Comparison of ENCODE assay signal across 11 cellular contexts in genomic region chr18:28086530-28087172, GRCh38.
DNase-seq lines count a peak whose midpoint lies in the region; ATAC-seq, FAIRE-seq and TF ChIP-seq lines count a peak whose summit lies in the region.
"Had no signal": no experiment of that assay in that cellular context is flagged by ENCODE, and none has a peak within 500 bp of the region (broad histone marks: within the 10 kb centered on the region; RNA-seq: fewer than 3 reads in every experiment).

No MANE protein-coding gene starts in this region.

- peaks cover 6% of the 10 kb centered on the region for H3K36me3 Mint-ChIP-seq in neural progenitor cell
- no peaks in the 10 kb centered on the region for H3K36me3 Mint-ChIP-seq in stimulated activated naive B cell treated with anti-CD40 and anti-IgM and Interleukin-4, amounts not matched to agents 10 μg/mL and 1 μg/mL and 100 μg/mL, for 72 hours
- H3K36me3 Mint-ChIP-seq: activated naive CD8-positive, alpha-beta T cell treated with anti-CD3 and anti-CD28 coated beads, Interleukin-2, amount 10 ng/mL, durations not matched to agents 7 days and 5 days had no signal

- WGBS in spleen, 5 donors = 79 to 87% (median 87%) methylated on average over 3 of the region's 3 CpGs

- intact Hi-C loops in spleen (cut with DNase I; ENCODE audit: low total_unique reads) = no loop called here

- H2AFZ ChIP-seq in neural progenitor cell (replicated peaks) = no peak overlapping the region

- TF ChIP-seq POLR2A in spleen (IDR thresholded peaks at IDR 0.05) = no peak

- no peak overlapping the region for H3K9ac ChIP-seq in neural progenitor cell
- H3K9ac ChIP-seq: KMS-11 had no signal

- peaks cover 79% of the 10 kb centered on the region for H3K4me1 Mint-ChIP-seq in neural progenitor cell
- no peaks in the 10 kb centered on the region for H3K4me1 Mint-ChIP-seq in stimulated activated naive B cell treated with anti-CD40 and anti-IgM and Interleukin-4, amounts not matched to agents 10 μg/mL and 1 μg/mL and 100 μg/mL, for 72 hours
- H3K4me1 Mint-ChIP-seq: activated CD4-positive, alpha-beta T cell treated with anti-CD3 and anti-CD28 coated beads, Interleukin-2, amount 10 ng/mL, durations not matched to agents 24 days and 14 days; activated naive CD8-positive, alpha-beta T cell treated with anti-CD3 and anti-CD28 coated beads, Interleukin-2, amount 10 ng/mL, durations not matched to agents 7 days and 5 days had no signal

- peak overlapping the region; percentile 34 for H3K4me3 Mint-ChIP-seq in neural progenitor cell
- H3K4me3 Mint-ChIP-seq in stimulated activated naive B cell treated with anti-CD40 and anti-IgM and Interleukin-4, amounts not matched to agents 10 μg/mL and 1 μg/mL and 100 μg/mL, for 72 hours = no peak overlapping the region
- H3K4me3 Mint-ChIP-seq: activated CD4-positive, alpha-beta T cell treated with anti-CD3 and anti-CD28 coated beads, Interleukin-2, amount 10 ng/mL, durations not matched to agents 24 days and 14 days; activated naive CD8-positive, alpha-beta T cell treated with anti-CD3 and anti-CD28 coated beads, Interleukin-2, amount 10 ng/mL, durations not matched to agents 7 days and 5 days had no signal

- peak overlapping the region; percentile 83 for H3K27ac ChIP-seq in neural progenitor cell
- no peak overlapping the region for H3K27ac ChIP-seq in spleen
- H3K27ac ChIP-seq: KMS-11 had no signal

- H3K9me3 ChIP-seq in neural progenitor cell (ENCODE audit: low read depth) (no peaks in the 10 kb centered on the region), spleen (no peaks in the 10 kb centered on the region)

- peak; percentile 17 for DNase-seq in ELR (ENCODE audit: low read depth)
- DNase-seq in frontal cortex (ENCODE audit: low spot score in 2 of 2) = peak; percentile 8 to 12
- peak; percentile 62 for DNase-seq in neural progenitor cell (ENCODE audit: low spot score)
- DNase-seq in spleen = no peak
- DNase-seq in stimulated activated naive B cell treated with anti-CD40 and anti-IgM and Interleukin-4, amounts not matched to agents 10 μg/mL and 1 μg/mL and 100 μg/mL, for 72 hours = no peak
- DNase-seq: activated CD4-positive, alpha-beta T cell treated with anti-CD3 and anti-CD28 coated beads, Interleukin-2, amount 10 ng/mL, durations not matched to agents 24 days and 14 days; activated naive CD8-positive, alpha-beta T cell treated with anti-CD3 and anti-CD28 coated beads, Interleukin-2, amount 10 ng/mL, durations not matched to agents 7 days and 5 days had no signal

- H3K4me1 ChIP-seq in neural progenitor cell = peaks cover 84% of the 10 kb centered on the region
- H3K4me1 ChIP-seq in spleen = no peaks in the 10 kb centered on the region

- H3K27me3 ChIP-seq in neural progenitor cell (no peaks in the 10 kb centered on the region), spleen (replicated peaks in 1 of 7) (no peaks in the 10 kb centered on the region)

- peaks cover 100% of the 10 kb centered on the region for H4K20me1 ChIP-seq in neural progenitor cell (ENCODE audit: low read depth)

- peak overlapping the region; percentile 89 for H3K27ac Mint-ChIP-seq in neural progenitor cell
- H3K27ac Mint-ChIP-seq in stimulated activated naive B cell treated with anti-CD40 and anti-IgM and Interleukin-4, amounts not matched to agents 10 μg/mL and 1 μg/mL and 100 μg/mL, for 72 hours = no peak overlapping the region
- H3K27ac Mint-ChIP-seq: activated CD4-positive, alpha-beta T cell treated with anti-CD3 and anti-CD28 coated beads, Interleukin-2, amount 10 ng/mL, durations not matched to agents 24 days and 14 days; activated naive CD8-positive, alpha-beta T cell treated with anti-CD3 and anti-CD28 coated beads, Interleukin-2, amount 10 ng/mL, durations not matched to agents 7 days and 5 days had no signal

- peaks cover 100% of the 10 kb centered on the region for H3K79me2 ChIP-seq in neural progenitor cell (ENCODE audit: low read depth)

- TF ChIP-seq CTCF in neural progenitor cell (IDR thresholded peaks at IDR 0.05) (no peak), spleen (IDR thresholded peaks at IDR 0.05 in 8 of 11, conservative IDR thresholded peaks at IDR 0.05 in 3 of 11) (no peak)

- H3F3A ChIP-seq in neural progenitor cell (ENCODE audit: low read depth) = peaks cover 66% of the 10 kb centered on the region

- ATAC-seq in SK-N-SH treated with all-trans-retinoic acid at 6 μM for 48 hours = peak; percentile 50
- ATAC-seq in GM19035 (IDR thresholded peaks at IDR 0.05; ENCODE audit: unreplicated experiment) = no peak
- ATAC-seq in HG02870 (IDR thresholded peaks at IDR 0.05; ENCODE audit: unreplicated experiment) = no peak
- ATAC-seq in stimulated activated naive B cell treated with anti-CD40 and anti-IgM and Interleukin-4, amounts not matched to agents 10 μg/mL and 1 μg/mL and 100 μg/mL, for 72 hours (replicated peaks) = no peak

- no peaks in the 10 kb centered on the region for H3K27me3 Mint-ChIP-seq in neural progenitor cell (ENCODE audit: insufficient read depth, low read depth)
- H3K27me3 Mint-ChIP-seq in stimulated activated naive B cell treated with anti-CD40 and anti-IgM and Interleukin-4, amounts not matched to agents 10 μg/mL and 1 μg/mL and 100 μg/mL, for 72 hours = no peaks in the 10 kb centered on the region
- H3K27me3 Mint-ChIP-seq: activated CD4-positive, alpha-beta T cell treated with anti-CD3 and anti-CD28 coated beads, Interleukin-2, amount 10 ng/mL, durations not matched to agents 24 days and 14 days; activated naive CD8-positive, alpha-beta T cell treated with anti-CD3 and anti-CD28 coated beads, Interleukin-2, amount 10 ng/mL, durations not matched to agents 7 days and 5 days had no signal

- H3K9me3 Mint-ChIP-seq in neural progenitor cell = no peaks in the 10 kb centered on the region
- H3K9me3 Mint-ChIP-seq in stimulated activated naive B cell treated with anti-CD40 and anti-IgM and Interleukin-4, amounts not matched to agents 10 μg/mL and 1 μg/mL and 100 μg/mL, for 72 hours = peaks cover 2 to 4% of the 10 kb centered on the region in 2 donors
- H3K9me3 Mint-ChIP-seq: activated CD4-positive, alpha-beta T cell treated with anti-CD3 and anti-CD28 coated beads, Interleukin-2, amount 10 ng/mL, durations not matched to agents 24 days and 14 days had no signal

- no peak for FAIRE-seq in frontal cortex (lab: Jason Lieb, UNC)

- peak overlapping the region; percentile 71 for H3K4me2 ChIP-seq in neural progenitor cell
- H3K4me2 ChIP-seq: KMS-11 had no signal

- H3K4me3 ChIP-seq in neural progenitor cell = peak overlapping the region; percentile 28
- H3K4me3 ChIP-seq in spleen = no peak overlapping the region

- H3K36me3 ChIP-seq in neural progenitor cell (no peaks in the 10 kb centered on the region), spleen (no peaks in the 10 kb centered on the region)

TF ChIP-seq in SK-N-SH treated with all-trans-retinoic acid at 6 μM for 48 hours, 23 proteins besides CTCF, POLR2A, EP300 and RAD21 (continues in another document):
- TF ChIP-seq POU6F1 (CRISPR knock-in tag; IDR thresholded peaks at IDR 0.05; ENCODE audit: borderline replicate concordance, low read depth) (no peak), OSR1 (CRISPR knock-in tag; IDR thresholded peaks at IDR 0.05) (no peak), GLIS3 (CRISPR knock-in tag; IDR thresholded peaks at IDR 0.05) (no peak), TOX (CRISPR knock-in tag; IDR thresholded peaks at IDR 0.05; ENCODE audit: borderline replicate concordance) (no peak), CREB5 (CRISPR knock-in tag; IDR thresholded peaks at IDR 0.05; ENCODE audit: low read depth) (0 out of 2 replicates have a peak, but pooled peaks have one; percentile 13)

Comparison
In these comparisons a context has a peak if more than half of its experiments do, and no peak if none do; other contexts are left out.
1. DNase-seq: peak in ELR (single experiment), frontal cortex (2 of 2) and neural progenitor cell (single experiment); none in spleen (single experiment) and stimulated activated naive B cell treated with anti-CD40 and anti-IgM and Interleukin-4, amounts not matched to agents 10 μg/mL and 1 μg/mL and 100 μg/mL, for 72 hours (single experiment).